ENCODE assay signal across 1 cellular context in genomic region chr2:128027801-128028667, GRCh38.
TF ChIP-seq lines count a peak whose summit lies in the region.

TSS of gene SAP130 (minus strand) at chr2:128028059. CDS start at chr2:128026292, 1,767 bp downstream.

TF ChIP-seq in GM12878, 131 proteins besides CTCF, POLR2A, EP300 and RAD21 (continued from another document and continues in another):
- no peak for TF ChIP-seq CEBPZ (IDR thresholded peaks at IDR 0.05; ENCODE audit: low read depth, low read length)
- TF ChIP-seq MXI1 (IDR thresholded peaks at IDR 0.05; ENCODE audit: low read depth, low read length), result no peak
- TF ChIP-seq NKRF (conservative IDR thresholded peaks at IDR 0.05), result peak; percentile 80
- no peak for TF ChIP-seq ETV6 (conservative IDR thresholded peaks at IDR 0.05 in 1 of 2, IDR thresholded peaks at IDR 0.05 in 1 of 2; ENCODE audit: borderline replicate concordance in 1 of 2, low read depth in 1 of 2)
- TF ChIP-seq POLR2AphosphoS2 (IDR thresholded peaks at IDR 0.05; ENCODE audit: low read depth, low read length), result no peak
- no peak for TF ChIP-seq EZH2 (IDR thresholded peaks at IDR 0.05; ENCODE audit: borderline replicate concordance, control insufficient read depth, low read depth, low read length)
- TF ChIP-seq MYB (IDR thresholded peaks at IDR 0.05; ENCODE audit: borderline replicate concordance, low read depth, low read length), result no peak
- TF ChIP-seq SMARCA5 (IDR thresholded peaks at IDR 0.05), result 0 out of 2 replicates have a peak, but pooled peaks have one; percentile 60
- no peak for TF ChIP-seq STAT3 (IDR thresholded peaks at IDR 0.05; ENCODE audit: low read depth, low read length)
- no peak for TF ChIP-seq NFIC (IDR thresholded peaks at IDR 0.05; ENCODE audit: low read depth, low read length)
- TF ChIP-seq EGR1 (IDR thresholded peaks at IDR 0.05; ENCODE audit: borderline replicate concordance in 1 of 2, low read depth in 2 of 2, low read length in 2 of 2), result no peak
- no peak for TF ChIP-seq ZBED1 (IDR thresholded peaks at IDR 0.05; ENCODE audit: borderline replicate concordance)
- TF ChIP-seq CBX3 (IDR thresholded peaks at IDR 0.05; ENCODE audit: borderline replicate concordance, low read depth), result no peak
- TF ChIP-seq NFYA (IDR thresholded peaks at IDR 0.05; ENCODE audit: borderline replicate concordance, low read depth, low read length), result no peak
- TF ChIP-seq IRF4 (IDR thresholded peaks at IDR 0.05; ENCODE audit: low read depth, low read length), result no peak
- TF ChIP-seq SUZ12 (IDR thresholded peaks at IDR 0.05; ENCODE audit: unreplicated experiment), result no peak
- peak; percentile 62; the same call in 1 of the 2 replicates for TF ChIP-seq POLR2AphosphoS5 (IDR thresholded peaks at IDR 0.05; ENCODE audit: low read length)
- no peak for TF ChIP-seq TARDBP (IDR thresholded peaks at IDR 0.05; ENCODE audit: borderline replicate concordance)
- TF ChIP-seq GABPA (IDR thresholded peaks at IDR 0.05; ENCODE audit: low read depth), result peak; percentile 78
- TF ChIP-seq NRF1 (conservative IDR thresholded peaks at IDR 0.05; ENCODE audit: low read depth, low read length), result no peak
- TF ChIP-seq ZNF207 (IDR thresholded peaks at IDR 0.05; ENCODE audit: borderline replicate concordance), result no peak
- TF ChIP-seq STAT1 (conservative IDR thresholded peaks at IDR 0.05), result no peak
- peak; percentile 72 for TF ChIP-seq CREB1 (IDR thresholded peaks at IDR 0.05; ENCODE audit: low read depth)
- peak; percentile 50; the same call in 1 of the 2 replicates for TF ChIP-seq RB1 (IDR thresholded peaks at IDR 0.05; ENCODE audit: borderline replicate concordance)
- no peak for TF ChIP-seq HDAC2 (IDR thresholded peaks at IDR 0.05)
- TF ChIP-seq NR2C1 (IDR thresholded peaks at IDR 0.05), result peak; percentile 12; the same call in 1 of the 2 replicates
- TF ChIP-seq DPF2 (IDR thresholded peaks at IDR 0.05), result peak; percentile 59; the same call in 1 of the 2 replicates
- peak; percentile 81 for TF ChIP-seq HCFC1 (IDR thresholded peaks at IDR 0.05; ENCODE audit: low read length)
- no peak for TF ChIP-seq MEF2A (IDR thresholded peaks at IDR 0.05; ENCODE audit: insufficient read depth, low read depth, low read length)
- TF ChIP-seq HDGF (IDR thresholded peaks at IDR 0.05), result no peak
- peak; percentile 88 for TF ChIP-seq SP1 (IDR thresholded peaks at IDR 0.05; ENCODE audit: low read depth, low read length)
- no peak for TF ChIP-seq CREM (IDR thresholded peaks at IDR 0.05; ENCODE audit: low read depth)
- TF ChIP-seq NR2F1 (conservative IDR thresholded peaks at IDR 0.05), result peak; percentile 23; the same call in 1 of the 2 replicates
- no peak for TF ChIP-seq WRNIP1 (IDR thresholded peaks at IDR 0.05; ENCODE audit: borderline replicate concordance, low read depth, low read length)
- TF ChIP-seq IKZF1 (conservative IDR thresholded peaks at IDR 0.05), result peak; percentile 76
- no peak for TF ChIP-seq ZNF687 (IDR thresholded peaks at IDR 0.05)
- TF ChIP-seq SMAD1 (IDR thresholded peaks at IDR 0.05; ENCODE audit: low read depth, partially characterized antibody), result no peak
- no peak for TF ChIP-seq TBL1XR1 (IDR thresholded peaks at IDR 0.05; ENCODE audit: low read depth, low read length)
- no peak for TF ChIP-seq ZBTB4 (CRISPR knock-in tag; IDR thresholded peaks at IDR 0.05)
- no peak for TF ChIP-seq PAX5 (IDR thresholded peaks at IDR 0.05; ENCODE audit: borderline replicate concordance, low read depth, low read length)
- peak; percentile 75; the same call in 1 of the 2 replicates for TF ChIP-seq YY1 (IDR thresholded peaks at IDR 0.05; ENCODE audit: low read depth, low read length)
- TF ChIP-seq CEBPB (IDR thresholded peaks at IDR 0.05; ENCODE audit: borderline replicate concordance in 1 of 2, low read depth in 2 of 2, low read length in 2 of 2), result no peak
- no peak for TF ChIP-seq CBFB (IDR thresholded peaks at IDR 0.05; ENCODE audit: low read depth)
- no peak for TF ChIP-seq ZZZ3 (IDR thresholded peaks at IDR 0.05; ENCODE audit: control insufficient read depth, insufficient read length, low read depth)
- no peak for TF ChIP-seq SRF (IDR thresholded peaks at IDR 0.05; ENCODE audit: low read depth in 2 of 2, low read length in 2 of 2)
- TF ChIP-seq SIX5 (IDR thresholded peaks at IDR 0.05; ENCODE audit: low read depth, low read length, severe bottlenecking), result peak; percentile 73
- TF ChIP-seq CBX5 (IDR thresholded peaks at IDR 0.05; ENCODE audit: low read depth), result no peak
- TF ChIP-seq FOXK2 (IDR thresholded peaks at IDR 0.05), result no peak
- TF ChIP-seq ZNF622 (IDR thresholded peaks at IDR 0.05), result no peak
- no peak for TF ChIP-seq ZBTB33 (IDR thresholded peaks at IDR 0.05)
- TF ChIP-seq BHLHE40 (IDR thresholded peaks at IDR 0.05; ENCODE audit: borderline replicate concordance in 1 of 2, low read depth in 2 of 2, low read length in 1 of 2), result no peak; a peak in 1 of 4 replicates
- no peak for TF ChIP-seq MLLT1 (IDR thresholded peaks at IDR 0.05)
